In genomic region chr20:53033176-53033575, GRCh38 we compare ENCODE assay signal across 18 cellular contexts.
"Had no signal": no experiment of that assay in that cellular context is flagged by ENCODE, and none has a peak within 500 bp of the region (broad histone marks: within the 10 kb centered on the region; RNA-seq: fewer than 3 reads in every experiment).

No MANE protein-coding gene starts in this region.

- H3K4me1 ChIP-seq: esophagus muscularis mucosa, gastroesophageal sphincter, right atrium auricular region, tibial nerve had no signal

- H3K36me3 ChIP-seq: esophagus muscularis mucosa, gastroesophageal sphincter, ovary, right atrium auricular region, tibial nerve had no signal

- H3K4me3 ChIP-seq: esophagus muscularis mucosa, gastroesophageal sphincter, ovary, right atrium auricular region, testis, tibial nerve had no signal

- H3K27ac ChIP-seq: epithelial cell of prostate, ovary, testis had no signal

- H3K9me3 ChIP-seq: esophagus muscularis mucosa, gastroesophageal sphincter, ovary, right atrium auricular region, testis, tibial nerve had no signal

- ATAC-seq: effector memory CD8-positive, alpha-beta T cell; left colon; natural killer cell; stimulated activated effector memory CD8-positive, alpha-beta T cell treated with anti-CD3 and anti-CD28 coated beads, Interleukin-12 subunit alpha, Interleukin-12 subunit beta, amount 100 ng/mL, for 72 hours; stimulated activated naive CD8-positive, alpha-beta T cell treated with anti-CD3 and anti-CD28 coated beads, Interleukin-15, Interleukin-2, amounts not matched to agents 100 U/mL and 50 U/mL, for 24 hours had no signal

- DNase-seq: cerebellar nuclear complex; effector memory CD8-positive, alpha-beta T cell; glutamatergic neuron; immature natural killer cell; kidney; left colon; natural killer cell; stimulated activated CD4-positive, alpha-beta T cell treated with anti-CD3 and anti-CD28 coated beads, Interleukin-4, amount 100 ng/mL, for 1 hour; stimulated activated CD8-positive, alpha-beta memory T cell treated with anti-CD3 and anti-CD28 coated beads, Interleukin-4, amount 100 ng/mL, for 48 hours; stimulated activated naive CD8-positive, alpha-beta T cell treated with anti-CD3 and anti-CD28 coated beads, Interleukin-15, Interleukin-2, amounts not matched to agents 100 U/mL and 50 U/mL, for 24 hours; testis had no signal

- H3K27me3 ChIP-seq: esophagus muscularis mucosa, ovary, right atrium auricular region, testis, tibial nerve had no signal
